In genomic region chr20:56558968-56559367, GRCh38 we compare ENCODE assay signal across 1 cellular context.
TF ChIP-seq lines count a peak whose summit lies in the region.

No MANE protein-coding gene starts in this region.

TF ChIP-seq in HCT116, 20 proteins besides CTCF, POLR2A, EP300 and RAD21 (continued from another document):
- TF ChIP-seq EZH2phosphoT487 (IDR thresholded peaks at IDR 0.05; ENCODE audit: borderline replicate concordance): no peak
- no peak for TF ChIP-seq JUND (IDR thresholded peaks at IDR 0.05)
- no peak for TF ChIP-seq CEBPB (IDR thresholded peaks at IDR 0.05; ENCODE audit: low read depth)
- TF ChIP-seq SP1 (IDR thresholded peaks at IDR 0.05; ENCODE audit: low read depth): peak; percentile 46; the same call in 1 of the 2 replicates
- TF ChIP-seq EZH2 (IDR thresholded peaks at IDR 0.05): no peak
